Comparison of ENCODE assay signal across 1 cellular context in genomic region chr14:74934476-74935339, GRCh38.
TF ChIP-seq lines count a peak whose summit lies in the region.

No MANE protein-coding gene starts in this region.

TF ChIP-seq in IMR-90, 13 proteins besides CTCF, POLR2A, EP300 and RAD21:
- TF ChIP-seq FOS (IDR thresholded peaks at IDR 0.05; ENCODE audit: low read depth, low read length) (no peak), USF2 (IDR thresholded peaks at IDR 0.05; ENCODE audit: low read depth, low read length) (peak; percentile 55; the same call in 1 of the 2 replicates)
